In the genomic region with DNA sequence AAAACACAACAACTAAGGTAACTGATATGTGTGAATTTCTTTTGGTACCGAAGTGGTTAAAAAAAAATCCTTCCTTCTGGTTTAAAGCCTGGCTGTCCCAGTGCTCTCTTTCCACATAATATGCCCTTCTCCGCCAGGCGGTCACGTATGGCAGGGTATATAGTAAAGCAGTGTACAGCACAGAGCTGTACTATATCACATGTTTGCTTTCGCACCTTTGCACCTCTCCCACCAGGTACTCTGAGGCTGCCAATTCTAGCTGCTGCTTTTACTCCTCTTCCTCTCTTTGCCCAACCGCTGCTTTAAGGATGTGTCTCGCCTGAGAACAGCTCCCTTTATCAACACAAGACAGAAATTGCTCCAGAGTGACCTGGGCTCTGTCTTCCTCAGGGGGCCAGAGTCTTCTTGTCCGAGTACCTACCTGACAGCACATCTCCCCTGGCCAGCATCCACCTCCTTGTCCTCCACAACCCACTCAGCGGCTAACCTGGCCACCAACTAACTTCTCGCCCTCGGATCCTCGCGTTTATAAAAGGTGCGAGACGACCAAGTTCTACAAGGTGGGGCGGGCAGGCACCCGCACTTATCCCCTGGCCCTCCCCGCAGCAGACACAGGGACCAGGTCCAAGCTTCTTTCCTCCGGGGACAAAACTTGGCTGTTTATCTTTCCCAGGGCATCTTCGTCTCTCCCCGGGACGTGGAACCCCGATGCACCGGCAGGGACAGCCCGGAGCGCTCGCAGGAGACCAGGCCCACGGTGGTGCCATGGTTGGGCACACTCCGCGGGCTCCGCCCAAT, we compare ENCODE assay signal across 8 cellular contexts. TPM values are rescaled to one million over a fixed set of nuclear protein-coding genes. Genes with fewer than 3 reads are reported as not detected.
DNase-seq lines count a peak whose midpoint lies in the region; ATAC-seq and TF ChIP-seq lines count a peak whose summit lies in the region.

No MANE protein-coding gene starts in this region.

- TF ChIP-seq CTCF in HFFc6 (IDR thresholded peaks at IDR 0.05): no peak

- no peak overlapping the region for H3K27ac Mint-ChIP-seq in HFFc6

- H3K4me1 ChIP-seq in ACC112 (ENCODE audit: control insufficient read depth, insufficient read depth, low read length, unreplicated experiment) (no peaks in the 10 kb centered on the region), muscle layer of duodenum (ENCODE audit: control insufficient read depth in 1 of 2, insufficient read depth in 2 of 2, low read length in 2 of 2) (peaks cover 0 to 9% of the 10 kb centered on the region in 2 donors)

- peak overlapping the region; percentile 94 for H2AFZ ChIP-seq in ACC112 (ENCODE audit: low read length, unreplicated experiment)

- H3K4me3 ChIP-seq in ACC112 (ENCODE audit: low read depth, low read length) (peak overlapping the region; percentile 93), muscle layer of duodenum (ENCODE audit: low read depth in 1 of 2, low read length in 2 of 2) (peak overlapping the region; percentile 58 to 81)

- H3K4me1 Mint-ChIP-seq in HFFc6 (ENCODE audit: low read depth): peaks cover 56% of the 10 kb centered on the region

- no peaks in the 10 kb centered on the region for H3K9me3 ChIP-seq in muscle layer of duodenum (ENCODE audit: control insufficient read depth in 1 of 2, low read length in 2 of 2)

- H3K79me2 ChIP-seq in ACC112 (ENCODE audit: control insufficient read depth, insufficient read depth, low read length, unreplicated experiment): no peaks in the 10 kb centered on the region

- no peaks in the 10 kb centered on the region for H3K36me3 Mint-ChIP-seq in HFFc6 (ENCODE audit: low read depth)

- H3K27ac ChIP-seq in ACC112 (ENCODE audit: low read depth, low read length) (no peak overlapping the region), cingulate gyrus (ENCODE audit: low read depth, low read length) (peak overlapping the region; percentile 86), muscle layer of duodenum (ENCODE audit: low read length) (no peak overlapping the region)

- ATAC-seq in GM18502 (IDR thresholded peaks at IDR 0.05; ENCODE audit: poor library complexity, unreplicated experiment) (no peak), esophagus mucosa (no peak)

- H3K9me3 Mint-ChIP-seq in HFFc6: no peaks in the 10 kb centered on the region

- H3K4me3 Mint-ChIP-seq in HFFc6: peak overlapping the region; percentile 86

- DNase-seq in HFFc6 (no peak), NCI-H1105 (lab: John Stamatoyannopoulos, UW) (no peak), HCEC 1CT (no peak)

- H3K27me3 ChIP-seq in ACC112 (ENCODE audit: insufficient read depth, low read length) (peaks cover 25% of the 10 kb centered on the region), muscle layer of duodenum (ENCODE audit: low read depth, low read length) (no peaks in the 10 kb centered on the region)

- H3K36me3 ChIP-seq in ACC112 (ENCODE audit: insufficient read depth, low read length): no peaks in the 10 kb centered on the region
- no peaks in the 10 kb centered on the region for H3K36me3 ChIP-seq in muscle layer of duodenum (ENCODE audit: control insufficient read depth in 1 of 2, insufficient read depth in 2 of 2, low read length in 2 of 2)

- H3K27me3 Mint-ChIP-seq in HFFc6 (ENCODE audit: insufficient read depth): peaks cover 6% of the 10 kb centered on the region; the same call in 1 of the 2 replicates

RNA-seq across cellular contexts. Expression of gene COLGALT2, which starts 1.6 kb away (rescaled TPM):
- 1 to 10 TPM; 3.4 to 5.4 (median 4.6) TPM for total RNA-seq in HFFc6 (2021; fragmentation: NEBNext Ultra II Directional; extraction: Animal tissue kit (Norgen Biotek cat#: 25700))
- 0.16 TPM for total RNA-seq in esophagus mucosa

RNA-seq across cellular contexts. Expression of gene TSEN15, which starts 15.6 kb away (rescaled TPM):
- total RNA-seq in HFFc6 (2021; fragmentation: NEBNext Ultra II Directional; extraction: Animal tissue kit (Norgen Biotek cat#: 25700)): 10 to 100 TPM; 32.7 to 47.0 (median 40.4) TPM
- total RNA-seq in esophagus mucosa: 19.1 TPM
